8 cellular contexts compared by ENCODE assay signal in genomic region chr1:40612345-40612831, GRCh38. TPM values are rescaled to one million over a fixed set of nuclear protein-coding genes. Genes with fewer than 3 reads are reported as not detected.
DNase-seq lines count a peak whose midpoint lies in the region; ATAC-seq and TF ChIP-seq lines count a peak whose summit lies in the region.

No MANE protein-coding gene starts in this region.

- no peaks in the 10 kb centered on the region for H3K23me2 ChIP-seq in H9 (ENCODE audit: insufficient read length, low read depth, low read length, poor library complexity, severe bottlenecking)

- TF ChIP-seq RAD21 in liver (IDR thresholded peaks at IDR 0.05), result peak; percentile 94 to 98

- no peak overlapping the region for H3T11ph ChIP-seq in H9 (ENCODE audit: low read length)

- no peaks in the 10 kb centered on the region for H3K79me2 ChIP-seq in H9 (ENCODE audit: insufficient read depth, low read length)

- no peaks in the 10 kb centered on the region for H3K36me3 Mint-ChIP-seq in H9 (ENCODE audit: insufficient read depth in 1 of 3, low read depth in 3 of 3)

- H3K9me3 ChIP-seq in BE2C (no peaks in the 10 kb centered on the region), H9 (ENCODE audit: control insufficient read depth, low read depth, low read length) (no peaks in the 10 kb centered on the region), liver (ENCODE audit: control insufficient read depth in 4 of 4, low read length in 3 of 4) (no peaks in the 10 kb centered on the region)

- H3K27ac ChIP-seq in H9 (ENCODE audit: insufficient read length, low read depth, low read length), result no peak overlapping the region
- H3K27ac ChIP-seq in liver (ENCODE audit: low read depth in 1 of 2, low read length in 2 of 2), result no peak overlapping the region

- DNase-seq in BE2C (peak; percentile 65), H9 (peak; percentile 77), NCI-H446 (lab: John Stamatoyannopoulos, UW) (peak; percentile 82 to 84), choroid plexus epithelial cell (ENCODE audit: low read depth) (peak; percentile 83)
- DNase-seq in activated CD4-positive, alpha-beta T cell treated with anti-CD3 and anti-CD28 coated beads for 24 hours (ENCODE audit: low read depth in 2 of 2), result peak; percentile 45 to 67
- peak; percentile 39 to 66 (median 50) for DNase-seq in stimulated activated CD4-positive, alpha-beta T cell treated with anti-CD3 and anti-CD28 coated beads, TNF-alpha, amount 100 ng/mL, for 48 hours (ENCODE audit: low read depth in 3 of 3)

- H3K4me3 ChIP-seq in BE2C (ENCODE audit: low read depth, low read length) (no peak overlapping the region), choroid plexus epithelial cell (ENCODE audit: low read depth, low read length) (no peak overlapping the region), liver (ENCODE audit: low read depth in 1 of 3, low read length in 3 of 3) (no peak overlapping the region)

- no peak overlapping the region for H2BK20ac ChIP-seq in H9 (ENCODE audit: low read depth, low read length, poor library complexity, severe bottlenecking)

- H2AFZ ChIP-seq in H9 (ENCODE audit: low read length), result no peak overlapping the region

- no peak for ATAC-seq in GM21619 (IDR thresholded peaks at IDR 0.05; ENCODE audit: unreplicated experiment)

- H3K4me2 ChIP-seq in H9 (ENCODE audit: insufficient read depth, insufficient read length, low read length), result no peak overlapping the region

- TF ChIP-seq CTCF in BE2C (IDR thresholded peaks at IDR 0.05; ENCODE audit: low read depth, low read length) (peak; percentile 90), H9 (conservative IDR thresholded peaks at IDR 0.05) (peak; percentile 87), choroid plexus epithelial cell (conservative IDR thresholded peaks at IDR 0.05; ENCODE audit: low read depth, low read length) (peak; percentile 97), liver (IDR thresholded peaks at IDR 0.05; ENCODE audit: low read depth, low read length, missing input control) (peak; percentile 87)

- no peak overlapping the region for H2BK15ac ChIP-seq in H9 (ENCODE audit: low read depth, low read length)

- H2BK120ac ChIP-seq in H9 (ENCODE audit: low read depth, low read length, poor library complexity, severe bottlenecking), result no peak overlapping the region

- no peak overlapping the region for H2BK5ac ChIP-seq in H9 (ENCODE audit: insufficient read length, low read length)

- no peaks in the 10 kb centered on the region for H4K20me1 ChIP-seq in H9 (ENCODE audit: control insufficient read depth, insufficient read depth, insufficient read length)

- H3K4me1 ChIP-seq in BE2C, result no peaks in the 10 kb centered on the region
- H3K4me1 ChIP-seq in H9 (ENCODE audit: insufficient read depth, low read length), result no peaks in the 10 kb centered on the region
- H3K4me1 ChIP-seq in liver (ENCODE audit: control insufficient read depth in 4 of 4, insufficient read depth in 4 of 4, low read length in 3 of 4), result peaks cover 0 to 4% (median 0%) of the 10 kb centered on the region in 4 donors

- H3K4me1 Mint-ChIP-seq in H9, result peaks cover 3 to 4% of the 10 kb centered on the region in 2 experiments; a peak in 1 of 4 replicates

- no peak overlapping the region for H2AK5ac ChIP-seq in H9 (ENCODE audit: insufficient read length, low read length)

- no peaks in the 10 kb centered on the region for H3K27me3 ChIP-seq in BE2C
- H3K27me3 ChIP-seq in H9 (ENCODE audit: insufficient read depth, low read length), result no peaks in the 10 kb centered on the region
- H3K27me3 ChIP-seq in liver (ENCODE audit: control insufficient read depth in 4 of 4, insufficient read depth in 4 of 4, low read length in 3 of 4), result no peaks in the 10 kb centered on the region

- no peak overlapping the region for H4K8ac ChIP-seq in H9 (replicated peaks; ENCODE audit: insufficient read length, low read depth, low read length)

- H4K91ac ChIP-seq in H9 (ENCODE audit: insufficient read length, low read depth, low read length), result no peak overlapping the region

- H3K18ac ChIP-seq in H9 (ENCODE audit: insufficient read length, low read depth, low read length), result no peak overlapping the region

- H3K9ac ChIP-seq in H9 (ENCODE audit: extremely low read depth, insufficient read length, low read length) (no peak overlapping the region), liver (ENCODE audit: low read depth in 1 of 2, low read length in 2 of 2) (no peak overlapping the region)

- no peak overlapping the region for H2BK12ac ChIP-seq in H9 (ENCODE audit: insufficient read length, low read depth, low read length)

- no peak overlapping the region for H3K14ac ChIP-seq in H9 (ENCODE audit: insufficient read depth, low read length)

- H3K4ac ChIP-seq in H9 (ENCODE audit: low read depth, low read length), result no peak overlapping the region

- no peaks in the 10 kb centered on the region for H3K79me1 ChIP-seq in H9 (ENCODE audit: insufficient read depth, low read depth, low read length, poor library complexity, severe bottlenecking)

- H3K27me3 Mint-ChIP-seq in H9 (ENCODE audit: low read depth), result no peaks in the 10 kb centered on the region; the same call in 1 of the 2 replicates

- H3K4me3 Mint-ChIP-seq in H9, result no peak overlapping the region

- H3K27ac Mint-ChIP-seq in H9, result no peak overlapping the region

- H3K56ac ChIP-seq in H9 (ENCODE audit: insufficient read length, low read depth, low read length), result no peak overlapping the region

- no peak overlapping the region for H4K5ac ChIP-seq in H9 (ENCODE audit: insufficient read length, low read depth, low read length)

- no peak overlapping the region for H3K23ac ChIP-seq in H9 (ENCODE audit: insufficient read length, low read depth, low read length)

- peaks cover 0 to under 1% of the 10 kb centered on the region in 2 experiments; a peak in 1 of 5 replicates for H3K9me3 Mint-ChIP-seq in H9

- no peaks in the 10 kb centered on the region for H3K36me3 ChIP-seq in BE2C
- H3K36me3 ChIP-seq in liver (ENCODE audit: control insufficient read depth in 4 of 4, insufficient read depth in 3 of 4, low read depth in 1 of 4, low read length in 3 of 4), result no peaks in the 10 kb centered on the region

- no CpG with 5 or more reads among the region's 11 CpGs for WGBS in H9 (ENCODE audit: extremely low coverage, insufficient read length, low lambda C conversion rate)
- 31% methylated on average over 11 of the region's 11 CpGs for WGBS in liver

TF ChIP-seq in liver, 16 proteins besides CTCF, POLR2A, EP300 and RAD21 (continues in another document):
- TF ChIP-seq TAF1 (conservative IDR thresholded peaks at IDR 0.05) (no peak), REST (IDR thresholded peaks at IDR 0.05) (no peak), EGR1 (IDR thresholded peaks at IDR 0.05; ENCODE audit: low read depth in 2 of 2) (no peak), HNF4A (conservative IDR thresholded peaks at IDR 0.05) (no peak), ZBTB33 (IDR thresholded peaks at IDR 0.05) (no peak), YY1 (IDR thresholded peaks at IDR 0.05) (no peak), MAX (IDR thresholded peaks at IDR 0.05) (no peak), FOXA1 (IDR thresholded peaks at IDR 0.05) (no peak), FOXA2 (IDR thresholded peaks at IDR 0.05) (no peak), NR2F2 (IDR thresholded peaks at IDR 0.05) (no peak), ATF3 (IDR thresholded peaks at IDR 0.05) (no peak), HNF4G (IDR thresholded peaks at IDR 0.05) (no peak)

RNA-seq across cellular contexts. Expression of gene RIMS3, which starts 53.1 kb away (rescaled TPM):
- polyA plus RNA-seq in BE2C (2012; ENCODE audit: insufficient read depth, insufficient read length, low read depth), result 47.8 TPM
- 13.7 and 14.2 TPM in 2 replicates for total RNA-seq in H9 (2021)
- 1 to 10 TPM; 1.0 to 2.2 TPM for total RNA-seq in liver
- under 1 TPM; 0.22 to 0.53 TPM for polyA plus RNA-seq in liver
